ENCODE assay signal across 5 cellular contexts in the genomic region with DNA sequence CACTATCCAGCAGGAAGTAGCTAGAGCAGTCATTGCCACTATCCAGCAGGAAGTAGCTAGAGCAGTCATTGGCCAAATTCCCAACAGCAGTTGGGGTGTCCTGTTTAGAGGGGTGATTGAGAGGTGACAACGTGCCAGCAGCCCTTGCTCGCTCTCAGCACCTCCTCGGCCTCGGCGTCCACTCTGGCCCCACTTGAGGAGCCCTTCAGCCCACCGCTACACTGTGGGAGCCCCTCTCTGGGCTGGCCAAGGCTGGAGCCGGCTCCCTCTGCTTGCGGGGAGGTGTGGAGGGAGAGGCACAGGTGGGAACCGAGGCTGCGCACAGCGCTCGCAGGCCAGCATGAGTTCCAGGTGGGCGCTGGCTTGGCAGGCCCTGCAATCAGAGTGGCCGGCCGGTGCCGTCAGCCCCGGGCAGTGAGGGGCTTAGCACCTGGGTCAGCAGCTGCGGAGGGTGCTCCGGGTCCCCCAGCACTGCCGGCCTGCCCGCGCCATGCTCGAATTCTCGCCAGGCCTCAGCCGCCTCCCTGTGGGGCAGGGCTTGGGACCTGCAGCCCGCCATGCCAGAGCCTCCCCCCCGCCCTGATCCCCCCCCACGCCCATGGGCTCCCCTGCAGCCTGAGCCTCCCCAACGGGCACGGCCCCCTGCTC. TPM values are rescaled to one million over a fixed set of nuclear protein-coding genes. Genes with fewer than 3 reads are reported as not detected.
DNase-seq lines count a peak whose midpoint lies in the region; TF ChIP-seq lines count a peak whose summit lies in the region.
"Not testable (repeated sequence)": the region's sequence is repeated elsewhere in the genome, so short reads cannot be mapped to it uniquely, and the experiment has no call there.

No MANE protein-coding gene starts in this region.

- not testable (repeated sequence) for H2AFZ ChIP-seq in PC-9, hepatocyte

- peak overlapping the region; percentile 15 for H3K56ac ChIP-seq in mesendoderm (ENCODE audit: low read length)

- not testable (repeated sequence) for BruUV-seq in Caco-2 (replicated peaks; lab: Mats Ljungman, UMichigan); PC-9 (replicated peaks; lab: Mats Ljungman, UMichigan)

- not testable (repeated sequence) for TF ChIP-seq CTCF in Caco-2 (IDR thresholded peaks at IDR 0.05; ENCODE audit: insufficient read depth in 1 of 2, low read depth in 1 of 2, low read length in 1 of 2, severe bottlenecking in 1 of 2, unreplicated experiment in 1 of 2); PC-9 (conservative IDR thresholded peaks at IDR 0.05); hepatocyte (IDR thresholded peaks at IDR 0.05; ENCODE audit: poor library complexity)

- H3K36me3 ChIP-seq in Caco-2 (ENCODE audit: control insufficient read depth, insufficient read depth, low read length); PC-9 (ENCODE audit: low read depth); hepatocyte (replicated peaks; ENCODE audit: insufficient read depth, low read depth); mesendoderm (ENCODE audit: control insufficient read depth, insufficient read depth, low read length): not testable (repeated sequence)

- H4K5ac ChIP-seq in mesendoderm (ENCODE audit: low read length): not testable (repeated sequence)

- H3K9ac ChIP-seq in mesendoderm (ENCODE audit: low read length): not testable (repeated sequence)

- peak overlapping the region; percentile 25; the same call in 1 of the 2 replicates for H3K27ac ChIP-seq in PC-9
- H3K27ac ChIP-seq in hepatocyte: peak overlapping the region; percentile 6
- peak overlapping the region; percentile 70 for H3K27ac ChIP-seq in mesendoderm (ENCODE audit: low read depth, low read length)

- H3K27me3 Mint-ChIP-seq in Caco-2 (ENCODE audit: insufficient read depth, unreplicated experiment); dendritic cell treated with granulocyte-macrophage colony-stimulating factor and Interleukin-4, amounts not matched to agents 40 ng/mL and 50 ng/mL, for 4 days: not testable (repeated sequence)

- H3K27me3 ChIP-seq in Caco-2 (replicated peaks; ENCODE audit: control insufficient read depth, insufficient read depth, low read length); PC-9 (ENCODE audit: insufficient read depth, low read depth); hepatocyte; mesendoderm (ENCODE audit: insufficient read depth, low read length, poor library complexity): not testable (repeated sequence)

- WGBS in hepatocyte (ENCODE audit: low lambda C conversion rate, missing lambda C conversion rate): 96% methylated on average over 19 of the region's 30 CpGs
- no CpG with 5 or more reads among the region's 30 CpGs for WGBS in mesendoderm (ENCODE audit: extremely low coverage, insufficient coverage, low lambda C conversion rate)

- H3F3A ChIP-seq in PC-9 (ENCODE audit: insufficient read depth, low read depth): not testable (repeated sequence)

- CTCF ChIA-PET in Caco-2 (lab: Charles Lee): interaction anchor here (0.6 kb wide), 1 partner anchor 562 kb away, joined by 4 read pairs; no protein-coding TSS in a partner anchor
- CTCF ChIA-PET in PC-9 (lab: Charles Lee): not testable (repeated sequence)

- H3K4me1 ChIP-seq in Caco-2 (peaks cover 15% of the 10 kb centered on the region), PC-9 (replicated peaks; ENCODE audit: insufficient read depth) (peaks cover 17% of the 10 kb centered on the region)
- H3K4me1 ChIP-seq in hepatocyte (ENCODE audit: insufficient read depth); mesendoderm (ENCODE audit: control insufficient read depth, low read depth, low read length): not testable (repeated sequence)

- H3K18ac ChIP-seq in mesendoderm (ENCODE audit: low read length): not testable (repeated sequence)

- not testable (repeated sequence) for H3K79me1 ChIP-seq in mesendoderm (ENCODE audit: low read length)

- not testable (repeated sequence) for H3K4me3 Mint-ChIP-seq in Caco-2 (ENCODE audit: unreplicated experiment); dendritic cell treated with granulocyte-macrophage colony-stimulating factor and Interleukin-4, amounts not matched to agents 40 ng/mL and 50 ng/mL, for 4 days

- H3K4me2 ChIP-seq in PC-9: peak overlapping the region; percentile 39
- not testable (repeated sequence) for H3K4me2 ChIP-seq in hepatocyte; mesendoderm (ENCODE audit: low read length)

- not testable (repeated sequence) for H3K23ac ChIP-seq in mesendoderm (ENCODE audit: low read length)

- H3K9me3 ChIP-seq in Caco-2; PC-9 (ENCODE audit: insufficient read depth, low read depth); hepatocyte (ENCODE audit: low read depth): not testable (repeated sequence)

- H4K20me1 ChIP-seq in PC-9 (ENCODE audit: insufficient read depth); hepatocyte (ENCODE audit: insufficient read depth, poor library complexity, severe bottlenecking): not testable (repeated sequence)

- H3K4me3 ChIP-seq in Caco-2 (ENCODE audit: low read depth, low read length); PC-9; hepatocyte; mesendoderm (ENCODE audit: low read length): not testable (repeated sequence)

- not testable (repeated sequence) for H2BK5ac ChIP-seq in mesendoderm (ENCODE audit: low read length)

- not testable (repeated sequence) for H3K79me2 ChIP-seq in PC-9 (ENCODE audit: low read depth); hepatocyte; mesendoderm (ENCODE audit: control insufficient read depth, insufficient read depth, low read length)

- peak overlapping the region; percentile 69 for H3K27ac Mint-ChIP-seq in Caco-2 (ENCODE audit: unreplicated experiment)
- H3K27ac Mint-ChIP-seq in dendritic cell treated with granulocyte-macrophage colony-stimulating factor and Interleukin-4, amounts not matched to agents 40 ng/mL and 50 ng/mL, for 4 days: peak overlapping the region; percentile 15

- POLR2A ChIA-PET in Caco-2 (lab: Charles Lee); PC-9 (lab: Charles Lee; ENCODE audit: unreplicated experiment): not testable (repeated sequence)

- not testable (repeated sequence) for H2BK15ac ChIP-seq in mesendoderm (replicated peaks; ENCODE audit: low read depth)

- not testable (repeated sequence) for H3K4ac ChIP-seq in mesendoderm (ENCODE audit: low read depth, low read length)

- DNase-seq in Caco-2; PC-9; hepatocyte (ENCODE audit: low spot score); mesendoderm: not testable (repeated sequence)

- not testable (repeated sequence) for H3K9me2 ChIP-seq in PC-9 (ENCODE audit: insufficient read depth); hepatocyte (replicated peaks; ENCODE audit: insufficient read depth)

- not testable (repeated sequence) for H2AK5ac ChIP-seq in mesendoderm (ENCODE audit: low read length)

- H3K4me1 Mint-ChIP-seq in Caco-2 (ENCODE audit: low read depth, unreplicated experiment): peaks cover 15% of the 10 kb centered on the region
- H3K4me1 Mint-ChIP-seq in dendritic cell treated with granulocyte-macrophage colony-stimulating factor and Interleukin-4, amounts not matched to agents 40 ng/mL and 50 ng/mL, for 4 days (ENCODE audit: low read depth): peaks cover 11% of the 10 kb centered on the region

- intact Hi-C loops in Caco-2 (cut with micrococcal nuclease; ENCODE audit: unreplicated experiment) (loop anchor here (2.0 kb wide), 1 partner anchor 17 kb away; no protein-coding TSS in a partner anchor), PC-9 (cut with micrococcal nuclease; ENCODE audit: unreplicated experiment) (loop anchor here (2.0 kb wide), 1 partner anchor 21 kb away; no protein-coding TSS in a partner anchor)
- intact Hi-C loops in dendritic cell treated with granulocyte-macrophage colony-stimulating factor and Interleukin-4, amounts not matched to agents 40 ng/mL and 50 ng/mL, for 4 days (cut with micrococcal nuclease): not testable (repeated sequence)

- not testable (repeated sequence) for H3K36me3 Mint-ChIP-seq in Caco-2 (ENCODE audit: insufficient read depth, unreplicated experiment); dendritic cell treated with granulocyte-macrophage colony-stimulating factor and Interleukin-4, amounts not matched to agents 40 ng/mL and 50 ng/mL, for 4 days (ENCODE audit: low read depth)

- H3K9me3 Mint-ChIP-seq in Caco-2 (ENCODE audit: unreplicated experiment); dendritic cell treated with granulocyte-macrophage colony-stimulating factor and Interleukin-4, amounts not matched to agents 40 ng/mL and 50 ng/mL, for 4 days: not testable (repeated sequence)

- H4K8ac ChIP-seq in mesendoderm (ENCODE audit: low read depth, low read length): not testable (repeated sequence)

- not testable (repeated sequence) for H2BK120ac ChIP-seq in mesendoderm (ENCODE audit: low read depth, low read length)

RNA-seq across cellular contexts. Expression of a gene that starts 22.6 kb away (rescaled TPM):
- total RNA-seq in Caco-2 (2022) (6.8 and 7.4 TPM in 2 replicates), PC-9 (2021) (7.5 and 13.8 TPM in 2 replicates), hepatocyte (8.3 and 10.6 TPM in 2 replicates)
- polyA plus RNA-seq in hepatocyte: 6.8 and 7.2 TPM in 2 replicates
- 8.4 TPM for polyA plus RNA-seq in mesendoderm (2013, experiment 1 of 2)
- 8.8 TPM for polyA plus RNA-seq in mesendoderm (2013, experiment 2 of 2)

Comparison
In these comparisons a context has a peak if more than half of its experiments do, and no peak if none do; other contexts are left out.
1. H3K27ac ChIP-seq: peak in every context shown above with its lines; median percentile 70 in mesendoderm; 25 in PC-9; 6 in hepatocyte.